In genomic region chr6:54085526-54085925, GRCh38 we compare ENCODE assay signal across 12 cellular contexts. TPM values are rescaled to one million over a fixed set of nuclear protein-coding genes. Genes with fewer than 3 reads are reported as not detected.
DNase-seq lines count a peak whose midpoint lies in the region; ATAC-seq and TF ChIP-seq lines count a peak whose summit lies in the region.
"Had no signal": no experiment of that assay in that cellular context is flagged by ENCODE, and none has a peak within 500 bp of the region (broad histone marks: within the 10 kb centered on the region; RNA-seq: fewer than 3 reads in every experiment).

No MANE protein-coding gene starts in this region.

- no peak for TF ChIP-seq CTCF in cardiac fibroblast (IDR thresholded peaks at IDR 0.05; ENCODE audit: low read depth, low read length)

- no peaks in the 10 kb centered on the region for H3K4me1 Mint-ChIP-seq in T-cell

- ATAC-seq in SK-N-SH treated with all-trans-retinoic acid at 6 μM for 48 hours (no peak), T-cell (replicated peaks in 1 of 4) (no peak)

- in situ Hi-C loops in KBM-7 (cut with MboI; ENCODE audit: low pct_unique_long_range_greater_than_20kb, low sequenced_read_pairs), result no loop called here

- CTCF ChIA-PET in T-cell (lab: Charles Lee), result no interaction called here

- H3K27me3 Mint-ChIP-seq in T-cell, result no peaks in the 10 kb centered on the region
- H3K27me3 Mint-ChIP-seq: progenitor cell of endocrine pancreas had no signal

- DNase-seq in LHCN-M2 (ENCODE audit: low read depth) (peak; percentile 60), cardiac fibroblast (ENCODE audit: low read depth in 2 of 2) (peak; percentile 9 to 58), kidney tubule cell (ENCODE audit: low spot score) (peak; percentile 26), stromal cell of bone marrow (ENCODE audit: low read depth) (peak; percentile 78), KBM-7 (no peak), T-cell (no peak)
- DNase-seq: activated effector memory CD4-positive, alpha-beta T cell treated with anti-CD3 and anti-CD28 coated beads, Interleukin-2, amount 50 U/mL, for 16 hours; effector CD4-positive, alpha-beta T cell; GDM1; NCI-H1694 had no signal

- no peak overlapping the region for H3K4me3 ChIP-seq in cardiac fibroblast (replicated peaks in 1 of 2; ENCODE audit: low read depth in 2 of 2, low read length in 2 of 2)

- H3K27ac Mint-ChIP-seq in T-cell, result no peak overlapping the region
- H3K27ac Mint-ChIP-seq: progenitor cell of endocrine pancreas had no signal

- no peaks in the 10 kb centered on the region for H3K9me3 Mint-ChIP-seq in T-cell

- no peak overlapping the region for H3K4me3 Mint-ChIP-seq in T-cell

- H3K36me3 Mint-ChIP-seq in T-cell, result no peaks in the 10 kb centered on the region

- POLR2A ChIA-PET in T-cell (lab: Charles Lee), result no interaction called here

TF ChIP-seq in SK-N-SH treated with all-trans-retinoic acid at 6 μM for 48 hours, 23 proteins besides CTCF, POLR2A, EP300 and RAD21:
- TF ChIP-seq OSR1 (CRISPR knock-in tag; IDR thresholded peaks at IDR 0.05) (no peak), ZFP3 (CRISPR knock-in tag; IDR thresholded peaks at IDR 0.05) (no peak), ZNF565 (CRISPR knock-in tag; conservative IDR thresholded peaks at IDR 0.05; ENCODE audit: low read depth) (no peak), ZFP30 (CRISPR knock-in tag; IDR thresholded peaks at IDR 0.05) (no peak), SNAI2 (CRISPR knock-in tag; IDR thresholded peaks at IDR 0.05) (no peak), CREB5 (CRISPR knock-in tag; IDR thresholded peaks at IDR 0.05; ENCODE audit: low read depth) (no peak), ZC3H10 (CRISPR knock-in tag; IDR thresholded peaks at IDR 0.05) (no peak), PPARA (CRISPR knock-in tag; IDR thresholded peaks at IDR 0.05; ENCODE audit: borderline replicate concordance) (no peak), RARB (CRISPR knock-in tag; IDR thresholded peaks at IDR 0.05) (no peak), GLIS3 (CRISPR knock-in tag; IDR thresholded peaks at IDR 0.05) (no peak), TCF4 (CRISPR knock-in tag; IDR thresholded peaks at IDR 0.05; ENCODE audit: borderline replicate concordance) (no peak), ISL1 (CRISPR knock-in tag; IDR thresholded peaks at IDR 0.05) (no peak), TSHZ2 (CRISPR knock-in tag; IDR thresholded peaks at IDR 0.05) (no peak), ZNF8 (CRISPR knock-in tag; IDR thresholded peaks at IDR 0.05) (no peak), PATZ1 (CRISPR knock-in tag; IDR thresholded peaks at IDR 0.05; ENCODE audit: borderline replicate concordance) (no peak), ARNTL (CRISPR knock-in tag; IDR thresholded peaks at IDR 0.05; ENCODE audit: borderline replicate concordance, low read depth) (no peak)

RNA-seq across cellular contexts. Expression of gene MLIP, which starts 25.7 kb away (rescaled TPM):
- total RNA-seq in LHCN-M2 (2014; rRNA removed) (1.8 and 4.3 TPM in 2 replicates), T-cell (not detected)
- polyA plus RNA-seq in LHCN-M2 (2012), result 2.2 TPM
- total RNA-seq: progenitor cell of endocrine pancreas had no signal

Comparison
In these comparisons a context has a peak if more than half of its experiments do, and no peak if none do; other contexts are left out.
1. DNase-seq: peak in LHCN-M2 (single experiment), cardiac fibroblast (2 of 2), kidney tubule cell (single experiment) and stromal cell of bone marrow (single experiment); none in KBM-7 (single experiment) and T-cell (0 of 34).